Comparison of ENCODE assay signal across 18 cellular contexts in genomic region chr9:127033059-127033458, GRCh38.
"Had no signal": no experiment of that assay in that cellular context is flagged by ENCODE, and none has a peak within 500 bp of the region (broad histone marks: within the 10 kb centered on the region; RNA-seq: fewer than 3 reads in every experiment).

No MANE protein-coding gene starts in this region.

- DNase-seq: Kasumi-1, MM.1S, NCI-H1092 treated with DMSO at 0.1 percent for 48 hours, NCI-H1436, NCI-H187, NCI-H2029, NCI-H2227 treated with DMSO at 0.1 percent for 48 hours, NCI-H524, NCI-H526 treated with DMSO at 0.1 percent for 48 hours, NCI-H774, Right ventricle myocardium superior, RPMI8226, SIG-M5 had no signal

- H3K27me3 ChIP-seq: SJSA1 had no signal

- ATAC-seq: K562 had no signal

- H3K9me3 ChIP-seq: SJSA1 had no signal

- H3K27ac ChIP-seq: HL-60, KMS-11, SJSA1, SK-N-MC had no signal

- H3K4me2 ChIP-seq: KMS-11 had no signal

- H3K4me1 ChIP-seq: SJSA1 had no signal

- H3K4me3 ChIP-seq: K562, SJSA1, SK-N-MC had no signal

- H3K36me3 ChIP-seq: SJSA1 had no signal
